In the genomic region with DNA sequence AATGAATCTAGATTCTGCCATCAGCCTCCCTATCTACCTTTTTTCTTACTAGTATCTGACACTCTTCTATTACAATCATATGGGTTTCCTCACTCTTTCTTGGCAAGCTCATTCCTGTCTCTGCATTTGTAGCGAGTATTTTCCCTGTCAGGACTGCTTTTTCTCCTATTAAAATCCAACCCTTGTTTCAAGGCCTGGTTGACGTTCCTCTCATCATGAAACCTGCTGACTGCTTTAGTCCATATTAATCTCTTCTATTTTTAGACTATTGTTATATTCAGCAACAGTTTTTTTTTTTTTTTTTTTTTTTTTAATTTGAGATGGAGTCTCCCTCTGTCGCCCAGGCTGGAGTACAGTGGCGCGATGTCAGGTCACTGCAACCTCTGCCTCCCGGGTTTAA, we compare ENCODE assay signal across 9 cellular contexts. TPM values are rescaled to one million over a fixed set of nuclear protein-coding genes. Genes with fewer than 3 reads are reported as not detected.
A peak's percentile ranks its signal among the peaks of the same experiment; 100 is the strongest.
DNase-seq lines count a peak whose midpoint lies in the region; ATAC-seq and TF ChIP-seq lines count a peak whose summit lies in the region.
"Had no signal": no experiment of that assay in that cellular context is flagged by ENCODE, and none has a peak within 500 bp of the region (broad histone marks: within the 10 kb centered on the region; RNA-seq: fewer than 3 reads in every experiment).

No MANE protein-coding gene starts in this region.

- no peaks in the 10 kb centered on the region for H3K27me3 Mint-ChIP-seq in MCF 10A (ENCODE audit: insufficient read depth, unreplicated experiment)
- no peaks in the 10 kb centered on the region for H3K27me3 Mint-ChIP-seq in naive thymus-derived CD4-positive, alpha-beta T cell

- H3K4me1 ChIP-seq in breast epithelium = no peaks in the 10 kb centered on the region
- H3K4me1 ChIP-seq in naive thymus-derived CD4-positive, alpha-beta T cell (ENCODE audit: control insufficient read depth in 2 of 2, insufficient read depth in 2 of 2, low read length in 2 of 2) = peaks cover 8 to 59% of the 10 kb centered on the region in 2 donors
- H3K4me1 ChIP-seq in vagina = peaks cover 29% of the 10 kb centered on the region

- CTCF ChIA-PET in MCF 10A (lab: Yijun Ruan, JAX) = interaction anchor here (0.8 to 1.2 kb wide), 3 partner anchors 9 to 13 kb away, joined by 3 to 7 read pairs (median 3); no protein-coding TSS in a partner anchor
- CTCF ChIA-PET in naive thymus-derived CD4-positive, alpha-beta T cell (lab: Charles Lee) = interaction anchor here (0.6 to 2.5 kb wide), 7 partner anchors 9 to 842 kb away, joined by 3 to 11 read pairs (median 4); a partner anchor contains a TSS

- DNase-seq in breast epithelium (ENCODE audit: low spot score in 2 of 2) (no peak), MCF 10A (ENCODE audit: unreplicated experiment) (no peak), cerebellum (ENCODE audit: low spot score) (peak; percentile 73), vagina (ENCODE audit: extremely low spot score in 2 of 2) (no peak), head of caudate nucleus (no peak), SIG-M5 (lab: John Stamatoyannopoulos, UW) (no peak), nucleus accumbens (lab: John Stamatoyannopoulos, UW) (no peak)
- no peak for DNase-seq in naive thymus-derived CD4-positive, alpha-beta T cell
- DNase-seq: NCI-H2107 had no signal

- peak overlapping the region; percentile 35 to 65 for H3K27ac ChIP-seq in breast epithelium
- H3K27ac ChIP-seq in naive thymus-derived CD4-positive, alpha-beta T cell (ENCODE audit: low read depth, low read length) = peak overlapping the region; percentile 65
- H3K27ac ChIP-seq in vagina = peak overlapping the region; percentile 59

- no peak for TF ChIP-seq POLR2A in breast epithelium (IDR thresholded peaks at IDR 0.05)
- no peak for TF ChIP-seq POLR2A in vagina (IDR thresholded peaks at IDR 0.05)

- H3K4me3 Mint-ChIP-seq in MCF 10A (ENCODE audit: unreplicated experiment) = no peak overlapping the region
- H3K4me3 Mint-ChIP-seq in naive thymus-derived CD4-positive, alpha-beta T cell = peak overlapping the region in 9 of 10 donors; percentile 57 to 87 (median 79)

- BruUV-seq in MCF 10A (replicated peaks; lab: Mats Ljungman, UMichigan) = no TSS peak

- POLR2A ChIA-PET in MCF 10A (lab: Yijun Ruan, JAX) = interaction anchor here (1.0 to 3.5 kb wide), 5 partner anchors 9 to 15 kb away, joined by 3 to 18 read pairs (median 6); a partner anchor contains a TSS
- POLR2A ChIA-PET in naive thymus-derived CD4-positive, alpha-beta T cell (lab: Charles Lee) = interaction anchor here (0.8 to 5.5 kb wide), 6 partner anchors 11 to 806 kb away, joined by 3 to 84 read pairs (median 4); a partner anchor contains a TSS

- no peaks in the 10 kb centered on the region for H3K4me1 Mint-ChIP-seq in MCF 10A (ENCODE audit: insufficient read depth, unreplicated experiment)
- peaks cover 39 to 60% (median 46%) of the 10 kb centered on the region in 7 donors for H3K4me1 Mint-ChIP-seq in naive thymus-derived CD4-positive, alpha-beta T cell

- peaks cover 8% of the 10 kb centered on the region for H3K9me3 Mint-ChIP-seq in MCF 10A (ENCODE audit: unreplicated experiment)
- peaks cover 0 to 3% (median 0%) of the 10 kb centered on the region in 11 donors for H3K9me3 Mint-ChIP-seq in naive thymus-derived CD4-positive, alpha-beta T cell

- no peaks in the 10 kb centered on the region for H3K9me3 ChIP-seq in breast epithelium
- no peaks in the 10 kb centered on the region for H3K9me3 ChIP-seq in naive thymus-derived CD4-positive, alpha-beta T cell (ENCODE audit: control insufficient read depth in 2 of 3, low read length in 3 of 3)
- H3K9me3 ChIP-seq in vagina = no peaks in the 10 kb centered on the region

- no peak overlapping the region for H3K27ac Mint-ChIP-seq in MCF 10A (ENCODE audit: low read depth, unreplicated experiment)
- peak overlapping the region in 5 of 9 donors; percentile 79 to 97 (median 95) for H3K27ac Mint-ChIP-seq in naive thymus-derived CD4-positive, alpha-beta T cell

- no peak overlapping the region for H3K4me3 ChIP-seq in breast epithelium
- H3K4me3 ChIP-seq in naive thymus-derived CD4-positive, alpha-beta T cell (ENCODE audit: low read length) = no peak overlapping the region
- no peak overlapping the region for H3K4me3 ChIP-seq in vagina

- TF ChIP-seq CTCF in breast epithelium (IDR thresholded peaks at IDR 0.05) = no peak
- TF ChIP-seq CTCF in MCF 10A (IDR thresholded peaks at IDR 0.05; ENCODE audit: unreplicated experiment) = no peak
- TF ChIP-seq CTCF in vagina (IDR thresholded peaks at IDR 0.05) = no peak

- H3K36me3 Mint-ChIP-seq in MCF 10A (ENCODE audit: insufficient read depth, unreplicated experiment) = peaks cover 12% of the 10 kb centered on the region
- H3K36me3 Mint-ChIP-seq in naive thymus-derived CD4-positive, alpha-beta T cell = peaks cover 0 to 32% (median 11%) of the 10 kb centered on the region in 5 donors

- intact Hi-C loops in breast epithelium (cut with DNase I; ENCODE audit: low total_unique reads) = no loop called here
- intact Hi-C loops in MCF 10A (cut with micrococcal nuclease) = no loop called here
- intact Hi-C loops in naive thymus-derived CD4-positive, alpha-beta T cell (cut with micrococcal nuclease) = loop anchor here in 1 of 2 donors (2.0 kb wide), 1 partner anchor 16 kb away; a partner anchor contains a TSS
- intact Hi-C loops in vagina (cut with DNase I) = no loop called here
- intact Hi-C loops in head of caudate nucleus (cut with DNase I) = no loop called here

- ATAC-seq in naive thymus-derived CD4-positive, alpha-beta T cell = no peak

- H3K27me3 ChIP-seq in breast epithelium (no peaks in the 10 kb centered on the region), vagina (no peaks in the 10 kb centered on the region)
- H3K27me3 ChIP-seq in naive thymus-derived CD4-positive, alpha-beta T cell (ENCODE audit: control insufficient read depth in 2 of 2, insufficient read depth in 2 of 2, low read length in 2 of 2) = no peaks in the 10 kb centered on the region

- H3K36me3 ChIP-seq in breast epithelium = no peaks in the 10 kb centered on the region
- no peaks in the 10 kb centered on the region for H3K36me3 ChIP-seq in naive thymus-derived CD4-positive, alpha-beta T cell (ENCODE audit: control insufficient read depth in 2 of 3, insufficient read depth in 3 of 3, low read length in 3 of 3)
- no peaks in the 10 kb centered on the region for H3K36me3 ChIP-seq in vagina

RNA-seq across cellular contexts. Expression of a gene that starts 16.0 kb away (rescaled TPM):
- total RNA-seq in breast epithelium = 10 to 100 TPM; 26.6 to 44.8 (median 33.4) TPM
- 18.8 and 19.0 TPM in 2 replicates for total RNA-seq in MCF 10A (2022)
- total RNA-seq in cerebellum = 77.0 TPM
- 10 to 100 TPM; 34.1 to 41.8 (median 39.9) TPM for total RNA-seq in naive thymus-derived CD4-positive, alpha-beta T cell
- polyA plus RNA-seq in naive thymus-derived CD4-positive, alpha-beta T cell = 10 to 100 TPM; 10.0 to 23.5 TPM
- total RNA-seq in vagina = 32.2 TPM
